Comparison of ENCODE assay signal across 9 cellular contexts in genomic region chr10:110460111-110460809, GRCh38. TPM values are rescaled to one million over a fixed set of nuclear protein-coding genes. Genes with fewer than 3 reads are reported as not detected.
DNase-seq lines count a peak whose midpoint lies in the region; ATAC-seq, FAIRE-seq and TF ChIP-seq lines count a peak whose summit lies in the region.
"Had no signal": no experiment of that assay in that cellular context is flagged by ENCODE, and none has a peak within 500 bp of the region (broad histone marks: within the 10 kb centered on the region; RNA-seq: fewer than 3 reads in every experiment).

No MANE protein-coding gene starts in this region.

- POLR2A ChIA-PET in HepG2 (lab: Yijun Ruan, JAX), result no interaction called here

- 20% methylated on average over 6 of the region's 16 CpGs for WGBS in HepG2 (ENCODE audit: low lambda C conversion rate)
- WGBS in thymus, result 35% methylated on average over 16 of the region's 16 CpGs

- no peak for TF ChIP-seq POLR2A in HepG2 (IDR thresholded peaks at IDR 0.05; ENCODE audit: insufficient read depth in 1 of 2, low read depth in 2 of 2, low read length in 2 of 2)

- DNase-seq in DMS 273 (lab: John Stamatoyannopoulos, UW; ENCODE audit: unreplicated experiment), result peak; percentile 73
- DNase-seq in NCI-H446 treated with DMSO at 0.1 percent for 48 hours (lab: John Stamatoyannopoulos, UW), result peak; percentile 29
- peak; percentile 42 for DNase-seq in activated gamma-delta T cell treated with anti-CD3 and anti-CD28 coated beads, Interleukin-2, amount 50 U/mL, for 16 hours (ENCODE audit: low read depth)
- DNase-seq in HepG2 (ENCODE audit: low spot score), result peak; percentile 32
- DNase-seq in SKM-1 treated with dmso at 0.1 percent for 144 hours (lab: John Stamatoyannopoulos, UW; ENCODE audit: unreplicated experiment), result no peak
- no peak for DNase-seq in DMS114 treated with DMSO at 0.1 percent for 48 hours (lab: John Stamatoyannopoulos, UW; ENCODE audit: unreplicated experiment)
- DNase-seq in hippocampal formation (lab: John Stamatoyannopoulos, UW), result no peak

- no peak overlapping the region for H2AFZ ChIP-seq in HepG2 (ENCODE audit: low read length)
- H2AFZ ChIP-seq: parathyroid adenoma had no signal

- H3K4me1 ChIP-seq in HepG2 (ENCODE audit: insufficient read depth, low read length), result peaks cover 35% of the 10 kb centered on the region
- H3K4me1 ChIP-seq in thymus (ENCODE audit: control insufficient read depth, insufficient read depth, low read length), result peaks cover 71% of the 10 kb centered on the region
- H3K4me1 ChIP-seq: parathyroid adenoma had no signal

- H3K4me3 ChIP-seq in HepG2 (replicated peaks in 1 of 3; ENCODE audit: insufficient read depth in 1 of 3, low read depth in 2 of 3, low read length in 3 of 3), result peak overlapping the region in 1 of 3 experiments; percentile 43; a peak in 1 of 6 replicates
- no peak overlapping the region for H3K4me3 ChIP-seq in thymus (ENCODE audit: low read length)

- CTCF ChIA-PET in HepG2 (lab: Yijun Ruan, JAX; ENCODE audit: low intra/inter-chr PET ratio, low total read pairs), result no interaction called here

- TF ChIP-seq EP300 in HepG2 (IDR thresholded peaks at IDR 0.05; ENCODE audit: low read depth in 2 of 2, low read length in 2 of 2) (no peak), HepG2 (CRISPR knock-in tag; IDR thresholded peaks at IDR 0.05; ENCODE audit: borderline replicate concordance) (no peak)

- in situ Hi-C loops in HepG2 (cut with HindIII; ENCODE audit: extremely low pct_ligation_motif_present, low pct_unique_long_range_greater_than_20kb), result no loop called here

- no TSS peak for BruUV-seq in HepG2 (replicated peaks; lab: Mats Ljungman, UMichigan)

- H3K9ac ChIP-seq in HepG2 (ENCODE audit: insufficient read depth, low read depth, low read length), result no peak overlapping the region
- H3K9ac ChIP-seq: parathyroid adenoma had no signal

- H3K9me3 ChIP-seq in HepG2 (ENCODE audit: low read length), result no peaks in the 10 kb centered on the region
- no peaks in the 10 kb centered on the region for H3K9me3 ChIP-seq in thymus (ENCODE audit: control insufficient read depth)

- TF ChIP-seq RAD21 in HepG2 (CRISPR knock-in tag; IDR thresholded peaks at IDR 0.05), result no peak

- peak; percentile 84 for ATAC-seq in HepG2

- H3K27ac ChIP-seq in HepG2 (ENCODE audit: extremely low read length, insufficient read depth, low read length), result no peak overlapping the region
- peak overlapping the region; percentile 21 for H3K27ac ChIP-seq in thymus (ENCODE audit: low read depth)
- H3K27ac ChIP-seq: parathyroid adenoma had no signal

- no peaks in the 10 kb centered on the region for H3K79me2 ChIP-seq in HepG2 (ENCODE audit: insufficient read depth, low read length)
- H3K79me2 ChIP-seq: parathyroid adenoma had no signal

- no peak for FAIRE-seq in HepG2 (lab: Jason Lieb, UNC)

- H4K20me1 ChIP-seq in HepG2 (ENCODE audit: insufficient read depth, low read length), result no peaks in the 10 kb centered on the region

- H3K4me2 ChIP-seq in HepG2 (ENCODE audit: low read depth, low read length), result peak overlapping the region; percentile 58

- H3K36me3 ChIP-seq in HepG2 (replicated peaks in 1 of 2; ENCODE audit: control insufficient read depth in 1 of 2, insufficient read depth in 2 of 2, low read length in 2 of 2) (no peaks in the 10 kb centered on the region), thymus (ENCODE audit: control insufficient read depth, insufficient read depth) (no peaks in the 10 kb centered on the region)

- H3K27me3 ChIP-seq in HepG2 (ENCODE audit: control insufficient read depth in 1 of 2, insufficient read depth in 2 of 2, low read length in 2 of 2) (peaks cover 2 to 18% of the 10 kb centered on the region in 2 experiments; a peak in 3 of 5 replicates), thymus (ENCODE audit: control insufficient read depth, insufficient read depth) (no peaks in the 10 kb centered on the region)

- TF ChIP-seq CTCF in HepG2 (CRISPR knock-in tag; IDR thresholded peaks at IDR 0.05), result no peak

- intact Hi-C loops in HepG2 (cut with micrococcal nuclease; ENCODE audit: unreplicated experiment), result no loop called here

TF ChIP-seq in HepG2, 621 proteins besides CTCF, POLR2A, EP300 and RAD21 (continues in another document):
- TF ChIP-seq TEAD3 (CRISPR knock-in tag; optimal IDR thresholded peaks at IDR 0.05; ENCODE audit: borderline replicate concordance) (peak; percentile 15), MED1 (CRISPR knock-in tag; IDR thresholded peaks at IDR 0.05) (peak; percentile 53; the same call in 1 of the 2 replicates), ELF1 (CRISPR knock-in tag; IDR thresholded peaks at IDR 0.05) (peak; percentile 66), CBFB (CRISPR knock-in tag; IDR thresholded peaks at IDR 0.05) (no peak), ZFP37 (CRISPR knock-in tag; IDR thresholded peaks at IDR 0.05; ENCODE audit: borderline replicate concordance) (no peak), ZNF18 (CRISPR knock-in tag; IDR thresholded peaks at IDR 0.05; ENCODE audit: insufficient replicate concordance) (no peak), SIN3B (IDR thresholded peaks at IDR 0.05; ENCODE audit: low read length) (no peak), MEIS2 (CRISPR knock-in tag; IDR thresholded peaks at IDR 0.05) (0 out of 2 replicates have a peak, but pooled peaks have one; percentile 42), ARNT (IDR thresholded peaks at IDR 0.05) (no peak), ZNF225 (CRISPR knock-in tag; IDR thresholded peaks at IDR 0.05) (no peak), RNF219 (CRISPR knock-in tag; IDR thresholded peaks at IDR 0.05) (no peak), ETV5 (CRISPR knock-in tag; IDR thresholded peaks at IDR 0.05; ENCODE audit: borderline replicate concordance) (peak; percentile 94), FOSL2 (CRISPR knock-in tag; IDR thresholded peaks at IDR 0.05) (no peak)

RNA-seq across cellular contexts. Expression of gene DUSP5, which starts 37.4 kb away (rescaled TPM):
- total RNA-seq in HepG2 (2016; rRNA removed; fragmentation: Illumina TruSeq; extraction: Trizol), result 1.4 and 1.5 TPM in 2 replicates
- 0.35 and 0.71 TPM in 2 replicates for total RNA-seq in HepG2 (2016; cell fraction: cytosol; rRNA removed; fragmentation: Illumina TruSeq; extraction: Trizol; ENCODE audit: low read depth)
- 1.2 and 1.5 TPM in 2 replicates for total RNA-seq in HepG2 (2016; cell fraction: insoluble cytoplasmic fraction; rRNA removed; fragmentation: Illumina TruSeq; extraction: Trizol)
- 1.7 and 2.0 TPM in 2 replicates for total RNA-seq in HepG2 (2016; cell fraction: membrane; rRNA removed; fragmentation: Illumina TruSeq; extraction: Trizol)
- total RNA-seq in HepG2 (2016; cell fraction: nucleus; rRNA removed; fragmentation: Illumina TruSeq; extraction: Trizol), result 0.88 and 0.99 TPM in 2 replicates
- polyA plus RNA-seq in HepG2 (2011; rRNA removed) (3.7 and 5.8 TPM in 2 replicates), thymus (26.3 TPM)
- 6.6 and 7.0 TPM in 2 replicates for polyA plus RNA-seq in HepG2 (2011; cell fraction: cytosol; rRNA removed)
- polyA plus RNA-seq in HepG2 (2011; cell fraction: nucleus; rRNA removed), result 4.5 and 4.8 TPM in 2 replicates
- polyA plus RNA-seq in HepG2 (2012), result 2.3 and 5.4 TPM in 2 replicates
- polyA plus RNA-seq in HepG2 (2016; cell fraction: cytosol; fragmentation: Illumina TruSeq; extraction: Trizol; ENCODE audit: low read depth), result 0.44 and 0.53 TPM in 2 replicates
- 1.4 and 1.6 TPM in 2 replicates for polyA plus RNA-seq in HepG2 (2016; cell fraction: insoluble cytoplasmic fraction; fragmentation: Illumina TruSeq; extraction: Trizol; ENCODE audit: low read depth)
- polyA plus RNA-seq in HepG2 (2016; cell fraction: membrane; fragmentation: Illumina TruSeq; extraction: Trizol; ENCODE audit: low read depth), result 1.2 and 1.7 TPM in 2 replicates
- 0.82 and 1.5 TPM in 2 replicates for polyA plus RNA-seq in HepG2 (2016; cell fraction: nucleus; fragmentation: Illumina TruSeq; extraction: Trizol; ENCODE audit: insufficient read depth, low read depth)
- 26.8 and 47.7 TPM in 2 replicates for polyA minus RNA-seq in HepG2 (2011; rRNA and poly(A)+ RNA removed; ENCODE audit: low replicate concordance)
- 12.5 and 15.5 TPM in 2 replicates for polyA minus RNA-seq in HepG2 (2011; cell fraction: cytosol; rRNA and poly(A)+ RNA removed)
- polyA minus RNA-seq in HepG2 (2011; cell fraction: nucleus; rRNA and poly(A)+ RNA removed), result 4.5 and 6.5 TPM in 2 replicates

Comparison
In these comparisons a context has a peak if more than half of its experiments do, and no peak if none do; other contexts are left out.
1. DNase-seq: peak in DMS 273 (single experiment), NCI-H446 treated with DMSO at 0.1 percent for 48 hours (single experiment), activated gamma-delta T cell treated with anti-CD3 and anti-CD28 coated beads, Interleukin-2, amount 50 U/mL, for 16 hours (single experiment) and HepG2 (single experiment); none in SKM-1 treated with dmso at 0.1 percent for 144 hours (single experiment), DMS114 treated with DMSO at 0.1 percent for 48 hours (single experiment) and hippocampal formation (0 of 2).